8 cellular contexts compared by ENCODE assay signal in genomic region chr3:173733029-173733652, GRCh38.
DNase-seq lines count a peak whose midpoint lies in the region; ATAC-seq, FAIRE-seq and TF ChIP-seq lines count a peak whose summit lies in the region.

No MANE protein-coding gene starts in this region.

- H3K36me3 ChIP-seq in Karpas-422 (ENCODE audit: insufficient read depth, low read length) (no peaks in the 10 kb centered on the region), astrocyte (ENCODE audit: insufficient read depth, low read length) (no peaks in the 10 kb centered on the region)

- no peak overlapping the region for H3K4me3 Mint-ChIP-seq in astrocyte (ENCODE audit: unreplicated experiment)
- H3K4me3 Mint-ChIP-seq in CD4-positive, alpha-beta T cell: no peak overlapping the region

- H3K79me2 ChIP-seq in Karpas-422 (ENCODE audit: low read length): no peaks in the 10 kb centered on the region
- no peaks in the 10 kb centered on the region for H3K79me2 ChIP-seq in astrocyte (ENCODE audit: insufficient read depth, low read length)

- H3K36me3 Mint-ChIP-seq in astrocyte (ENCODE audit: low read depth, unreplicated experiment): no peaks in the 10 kb centered on the region
- no peaks in the 10 kb centered on the region for H3K36me3 Mint-ChIP-seq in CD4-positive, alpha-beta T cell (ENCODE audit: low read depth)

- no peak overlapping the region for H3K9ac ChIP-seq in Karpas-422 (ENCODE audit: low read length)
- H3K9ac ChIP-seq in astrocyte (ENCODE audit: low read length): no peak overlapping the region

- H3K27ac Mint-ChIP-seq in astrocyte (ENCODE audit: unreplicated experiment): no peak overlapping the region
- no peak overlapping the region for H3K27ac Mint-ChIP-seq in CD4-positive, alpha-beta T cell

- H3K4me1 ChIP-seq in Karpas-422 (ENCODE audit: low read length) (no peaks in the 10 kb centered on the region), astrocyte (ENCODE audit: insufficient read depth, low read length) (peaks cover 7% of the 10 kb centered on the region)

- H3K27me3 Mint-ChIP-seq in astrocyte (ENCODE audit: low read depth, unreplicated experiment): no peaks in the 10 kb centered on the region
- H3K27me3 Mint-ChIP-seq in CD4-positive, alpha-beta T cell: no peaks in the 10 kb centered on the region

- H3K4me1 Mint-ChIP-seq in astrocyte (ENCODE audit: low read depth, unreplicated experiment): peaks cover 5% of the 10 kb centered on the region
- H3K4me1 Mint-ChIP-seq in CD4-positive, alpha-beta T cell (ENCODE audit: low read depth): no peaks in the 10 kb centered on the region

- H4K20me1 ChIP-seq in Karpas-422 (ENCODE audit: insufficient read depth, low read depth, low read length) (no peaks in the 10 kb centered on the region), astrocyte (ENCODE audit: insufficient read depth, low read length) (no peaks in the 10 kb centered on the region)

- H3K4me2 ChIP-seq in Karpas-422 (ENCODE audit: low read depth, low read length, poor library complexity, severe bottlenecking) (no peak overlapping the region), astrocyte (ENCODE audit: low read length) (no peak overlapping the region)

- peak; percentile 57 for TF ChIP-seq CTCF in astrocyte (IDR thresholded peaks at IDR 0.05; ENCODE audit: insufficient read depth, low read depth, low read length)
- no peak for TF ChIP-seq CTCF in CD4-positive, alpha-beta T cell (IDR thresholded peaks at IDR 0.05)

- intact Hi-C loops in CD4-positive, alpha-beta T cell (cut with DNase I, micrococcal nuclease): no loop called here

- in situ Hi-C loops in Caki2 (cut with HindIII; ENCODE audit: low pct_unique_long_range_greater_than_20kb, low sequenced_read_pairs): no loop called here

- no peak overlapping the region for H2AFZ ChIP-seq in Karpas-422 (ENCODE audit: low read length)
- H2AFZ ChIP-seq in astrocyte (ENCODE audit: low read depth, low read length): no peak overlapping the region

- H3K27me3 ChIP-seq in Karpas-422 (ENCODE audit: low read length) (no peaks in the 10 kb centered on the region), astrocyte (ENCODE audit: insufficient read depth, low read length) (no peaks in the 10 kb centered on the region)
- H3K27me3 ChIP-seq in CD4-positive, alpha-beta T cell (ENCODE audit: control insufficient read depth, insufficient read depth, low read length): no peaks in the 10 kb centered on the region

- H3K9me2 ChIP-seq in Karpas-422 (replicated peaks; ENCODE audit: insufficient read depth, low read length): no peaks in the 10 kb centered on the region

- no peak for FAIRE-seq in astrocyte (lab: Jason Lieb, UNC)

- POLR2A ChIA-PET in CD4-positive, alpha-beta T cell (lab: Charles Lee): no interaction called here

- no peak overlapping the region for H3K27ac ChIP-seq in Karpas-422 (ENCODE audit: low read length)
- no peak overlapping the region for H3K27ac ChIP-seq in astrocyte (ENCODE audit: low read depth, low read length)
- no peak overlapping the region for H3K27ac ChIP-seq in CD4-positive, alpha-beta T cell (ENCODE audit: low read depth, low read length)

- H3K4me3 ChIP-seq in Karpas-422 (ENCODE audit: low read length): no peak overlapping the region
- no peak overlapping the region for H3K4me3 ChIP-seq in astrocyte (ENCODE audit: insufficient read depth, low read depth, low read length)

- DNase-seq in Caki2 (ENCODE audit: low read depth): peak; percentile 22
- DNase-seq in Karpas-422: peak; percentile 44
- no peak for DNase-seq in astrocyte (ENCODE audit: low read depth)
- peak; percentile 70 to 73 for DNase-seq in lung microvascular endothelial cell (ENCODE audit: low read depth in 2 of 2)
- no peak for DNase-seq in CD4-positive, alpha-beta T cell
- DNase-seq in HuH-7 (ENCODE audit: low spot score): no peak
- no peak for DNase-seq in LoVo (ENCODE audit: low spot score)
- no peak for DNase-seq in activated effector memory CD4-positive, alpha-beta T cell treated with anti-CD3 and anti-CD28 coated beads, Interleukin-2, amount 50 U/mL, for 16 hours

- H3K9me3 Mint-ChIP-seq in astrocyte (ENCODE audit: unreplicated experiment): no peaks in the 10 kb centered on the region
- H3K9me3 Mint-ChIP-seq in CD4-positive, alpha-beta T cell: no peaks in the 10 kb centered on the region

- ATAC-seq in CD4-positive, alpha-beta T cell (ENCODE audit: poor library complexity): no peak

- CTCF ChIA-PET in CD4-positive, alpha-beta T cell (lab: Charles Lee): no interaction called here

- H3K9me3 ChIP-seq in Karpas-422 (ENCODE audit: low read length) (peaks cover 25% of the 10 kb centered on the region), astrocyte (ENCODE audit: insufficient read depth, low read depth, low read length) (no peaks in the 10 kb centered on the region)
- no peaks in the 10 kb centered on the region for H3K9me3 ChIP-seq in CD4-positive, alpha-beta T cell (ENCODE audit: control insufficient read depth, low read length)

Comparison
In these comparisons a context has a peak if more than half of its experiments do, and no peak if none do; other contexts are left out.
1. DNase-seq: peak in Caki2 (single experiment), Karpas-422 (single experiment) and lung microvascular endothelial cell (2 of 2); none in astrocyte (single experiment), CD4-positive, alpha-beta T cell (0 of 10), HuH-7 (single experiment), LoVo (single experiment) and activated effector memory CD4-positive, alpha-beta T cell treated with anti-CD3 and anti-CD28 coated beads, Interleukin-2, amount 50 U/mL, for 16 hours (single experiment).